1 cellular context compared by ENCODE assay signal in genomic region chr5:115377468-115378217, GRCh38.
TF ChIP-seq lines count a peak whose summit lies in the region.

No MANE protein-coding gene starts in this region.

TF ChIP-seq in SK-N-SH treated with all-trans-retinoic acid at 6 μM for 48 hours, 23 proteins besides CTCF, POLR2A, EP300 and RAD21 (continued from another document):
- no peak for TF ChIP-seq POU6F1 (CRISPR knock-in tag; IDR thresholded peaks at IDR 0.05; ENCODE audit: borderline replicate concordance, low read depth)
